ENCODE assay signal across 8 cellular contexts in genomic region chr6:83514877-83515466, GRCh38. TPM values are rescaled to one million over a fixed set of nuclear protein-coding genes. Genes with fewer than 3 reads are reported as not detected.
A peak's percentile ranks its signal among the peaks of the same experiment; 100 is the strongest.
DNase-seq lines count a peak whose midpoint lies in the region; ATAC-seq and TF ChIP-seq lines count a peak whose summit lies in the region.

No MANE protein-coding gene starts in this region.

- CTCF ChIA-PET in activated B cell treated with CpG ODN at 0.5 μM for 24 hours (lab: Charles Lee), result interaction anchor here (1.0 to 4.4 kb wide), 9 partner anchors 9 to 1244 kb away, joined by 4 to 29 read pairs (median 5); partner anchors contain the start of genes DOP1A and UBE3D

- no peaks in the 10 kb centered on the region for H3K36me3 ChIP-seq in H7 (replicated peaks; ENCODE audit: control insufficient read depth, insufficient read depth, low read length)
- H3K36me3 ChIP-seq in spleen, result no peaks in the 10 kb centered on the region

- no peak for TF ChIP-seq POLR2A in spleen (IDR thresholded peaks at IDR 0.05)

- peak; percentile 68 for TF ChIP-seq CTCF in activated B cell treated with CpG ODN at 0.5 μM for 24 hours (IDR thresholded peaks at IDR 0.05)
- peak; percentile 88 for TF ChIP-seq CTCF in glutamatergic neuron (IDR thresholded peaks at IDR 0.05; ENCODE audit: partially characterized antibody, unreplicated experiment)
- TF ChIP-seq CTCF in spleen (IDR thresholded peaks at IDR 0.05 in 8 of 11, conservative IDR thresholded peaks at IDR 0.05 in 3 of 11), result peak in 10 of 11 experiments; percentile 30 to 82 (median 72)

- no peak for ATAC-seq in activated B cell treated with CpG ODN at 0.5 μM for 24 hours (ENCODE audit: low read depth)
- ATAC-seq in HG03469 (IDR thresholded peaks at IDR 0.05; ENCODE audit: unreplicated experiment), result no peak

- 20 to 44% (median 25%) methylated on average over 4 of the region's 4 CpGs for WGBS in spleen, 5 donors

- H3K27ac Mint-ChIP-seq in activated B cell treated with CpG ODN at 0.5 μM for 24 hours, result no peak overlapping the region
- no peak overlapping the region for H3K27ac Mint-ChIP-seq in glutamatergic neuron (ENCODE audit: unreplicated experiment)

- H3K4me3 Mint-ChIP-seq in activated B cell treated with CpG ODN at 0.5 μM for 24 hours (no peak overlapping the region), glutamatergic neuron (ENCODE audit: unreplicated experiment) (no peak overlapping the region)

- H3K27me3 ChIP-seq in H7 (ENCODE audit: control insufficient read depth, insufficient read depth, low read length) (peaks cover 3% of the 10 kb centered on the region; the same call in 1 of the 2 replicates), spleen (replicated peaks in 1 of 7) (peaks cover 0 to 39% (median 9%) of the 10 kb centered on the region in 7 donors)

- peaks cover 0 to 20% (median 12%) of the 10 kb centered on the region in 6 donors for H3K4me1 ChIP-seq in spleen

- no peaks in the 10 kb centered on the region for H3K9me3 ChIP-seq in spleen

- POLR2A ChIA-PET in activated B cell treated with CpG ODN at 0.5 μM for 24 hours (lab: Charles Lee), result no interaction called here

- peak; percentile 29 for DNase-seq in stimulated activated CD4-positive, alpha-beta T cell treated with anti-CD3 and anti-CD28 coated beads, Interleukin-4, amount 100 ng/mL, for 24 hours
- no peak for DNase-seq in stimulated activated CD4-positive, alpha-beta T cell treated with anti-CD3 and anti-CD28 coated beads, Interleukin-1b, Interleukin-23, amount 100 ng/mL, for 48 hours
- peak; percentile 40 for DNase-seq in H7
- peak; percentile 27 for DNase-seq in NCI-H146 treated with DMSO at 0.1 percent for 48 hours (lab: John Stamatoyannopoulos, UW; ENCODE audit: unreplicated experiment)
- no peak for DNase-seq in activated B cell treated with CpG ODN at 0.5 μM for 24 hours
- no peak for DNase-seq in glutamatergic neuron
- no peak for DNase-seq in spleen

- H3K27ac ChIP-seq in spleen, result no peak overlapping the region

- peaks cover 21% of the 10 kb centered on the region for H3K27me3 Mint-ChIP-seq in activated B cell treated with CpG ODN at 0.5 μM for 24 hours
- H3K27me3 Mint-ChIP-seq in glutamatergic neuron (ENCODE audit: unreplicated experiment), result no peaks in the 10 kb centered on the region

- intact Hi-C loops in activated B cell treated with CpG ODN at 0.5 μM for 24 hours (cut with micrococcal nuclease), result loop anchor here (1.0 kb wide), 3 partner anchors 293 to 1245 kb away; partner anchors contain the start of gene DOP1A
- intact Hi-C loops in spleen (cut with DNase I; ENCODE audit: low total_unique reads), result loop anchor here (5.0 to 10.0 kb wide), 3 partner anchors 100 to 450 kb away; partner anchors contain the start of genes DOP1A and UBE3D

- H3K36me3 Mint-ChIP-seq in activated B cell treated with CpG ODN at 0.5 μM for 24 hours (ENCODE audit: low read depth), result no peaks in the 10 kb centered on the region
- no peaks in the 10 kb centered on the region for H3K36me3 Mint-ChIP-seq in glutamatergic neuron (ENCODE audit: unreplicated experiment)

- H3K4me3 ChIP-seq in H7 (ENCODE audit: insufficient read depth, low read depth, low read length), result no peak overlapping the region
- no peak overlapping the region for H3K4me3 ChIP-seq in spleen

- H3K4me1 Mint-ChIP-seq in activated B cell treated with CpG ODN at 0.5 μM for 24 hours, result peaks cover 9% of the 10 kb centered on the region
- H3K4me1 Mint-ChIP-seq in glutamatergic neuron (ENCODE audit: low read depth, unreplicated experiment), result peaks cover 6% of the 10 kb centered on the region

- no peaks in the 10 kb centered on the region for H3K9me3 Mint-ChIP-seq in activated B cell treated with CpG ODN at 0.5 μM for 24 hours
- no peaks in the 10 kb centered on the region for H3K9me3 Mint-ChIP-seq in glutamatergic neuron (ENCODE audit: unreplicated experiment)

RNA-seq across cellular contexts. Expression of gene PRSS35, which starts 2.6 kb away (rescaled TPM):
- 1.5 and 1.6 TPM in 2 replicates for total RNA-seq in H7 (2014; rRNA removed; shearing (Covaris generic))
- not detected in 2 replicates for total RNA-seq in activated B cell treated with CpG ODN at 0.5 μM for 24 hours
- total RNA-seq in glutamatergic neuron (ENCODE audit: unreplicated experiment), result 26.6 TPM
- total RNA-seq in spleen, result under 1 TPM in 6 of 7 donors, not detected in 1; 0.26 to 0.46 (median 0.35) TPM
- under 1 TPM; 0.06 to 0.14 (median 0.07) TPM for polyA plus RNA-seq in spleen

Comparison
In these comparisons a context has a peak if more than half of its experiments do, and no peak if none do; other contexts are left out.
1. DNase-seq: peak in stimulated activated CD4-positive, alpha-beta T cell treated with anti-CD3 and anti-CD28 coated beads, Interleukin-4, amount 100 ng/mL, for 24 hours (single experiment), H7 (single experiment) and NCI-H146 treated with DMSO at 0.1 percent for 48 hours (single experiment); none in stimulated activated CD4-positive, alpha-beta T cell treated with anti-CD3 and anti-CD28 coated beads, Interleukin-1b, Interleukin-23, amount 100 ng/mL, for 48 hours (single experiment), activated B cell treated with CpG ODN at 0.5 μM for 24 hours (single experiment), glutamatergic neuron (single experiment) and spleen (single experiment).
2. RNA of gene PRSS35, which starts 2.6 kb away (total RNA-seq): 26.6 TPM in glutamatergic neuron (single experiment); 1.5 to 1.6 TPM in H7, 0.26 to 0.46 TPM in spleen and not detected in activated B cell treated with CpG ODN at 0.5 μM for 24 hours; every median in the first group is over 10 times any median in the second.
3. Peak in every context shown above with its lines, with median percentiles within 50 percentile points of each other: CTCF ChIP-seq.